ENCODE assay signal across 8 cellular contexts in the genomic region with DNA sequence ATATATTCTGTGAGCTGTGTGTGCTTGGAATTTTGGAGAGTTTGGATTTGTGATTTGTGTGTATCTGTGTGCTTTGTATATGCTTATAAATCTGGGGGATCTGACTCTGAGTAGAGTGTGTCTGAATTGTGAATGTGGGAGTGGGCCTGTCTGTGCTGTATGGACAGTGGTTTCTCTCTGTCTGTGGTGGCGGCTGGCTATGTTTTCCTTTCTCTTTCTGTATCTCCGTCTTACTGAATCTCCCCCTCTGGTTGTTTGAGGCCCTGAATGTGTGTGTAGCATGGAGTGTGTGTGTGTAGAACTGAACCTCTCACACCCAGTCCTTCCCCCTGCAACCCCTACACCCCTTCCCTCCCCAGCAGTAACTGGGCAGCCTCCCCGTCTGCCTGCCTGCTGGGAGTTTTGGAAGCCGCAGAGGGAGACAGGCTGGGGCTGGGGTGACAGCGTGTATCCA. TPM values are rescaled to one million over a fixed set of nuclear protein-coding genes. Genes with fewer than 3 reads are reported as not detected.
DNase-seq lines count a peak whose midpoint lies in the region; ATAC-seq and TF ChIP-seq lines count a peak whose summit lies in the region.

No MANE protein-coding gene starts in this region.

- intact Hi-C loops in Right ventricle myocardium superior (cut with DNase I): no loop called here
- intact Hi-C loops in Right ventricle myocardium inferior (cut with DNase I): no loop called here

- H3K27me3 Mint-ChIP-seq in IgD-negative memory B cell (no peaks in the 10 kb centered on the region), endothelial cell (ENCODE audit: unreplicated experiment) (peaks cover 10% of the 10 kb centered on the region), progenitor cell of endocrine pancreas (no peaks in the 10 kb centered on the region)

- H3K27ac Mint-ChIP-seq in IgD-negative memory B cell (peak overlapping the region; percentile 85 to 97 (median 90)), endothelial cell (ENCODE audit: unreplicated experiment) (peak overlapping the region; percentile 24), progenitor cell of endocrine pancreas (peak overlapping the region; percentile 97)
- no peak overlapping the region for H3K27ac Mint-ChIP-seq in activated naive CD4-positive, alpha-beta T cell treated with anti-CD3 and anti-CD28 coated beads, Interleukin-2, amount 50 U/mL, for 72 hours

- H3K9me3 Mint-ChIP-seq in IgD-negative memory B cell (no peaks in the 10 kb centered on the region), endothelial cell (ENCODE audit: unreplicated experiment) (no peaks in the 10 kb centered on the region), progenitor cell of endocrine pancreas (ENCODE audit: low read depth) (no peaks in the 10 kb centered on the region)
- H3K9me3 Mint-ChIP-seq in activated naive CD4-positive, alpha-beta T cell treated with anti-CD3 and anti-CD28 coated beads, Interleukin-2, amount 50 U/mL, for 72 hours: no peaks in the 10 kb centered on the region

- ATAC-seq in Right ventricle myocardium superior (ENCODE audit: poor library complexity) (no peak), Right ventricle myocardium inferior (no peak)
- no peak for ATAC-seq in activated naive CD4-positive, alpha-beta T cell treated with anti-CD3 and anti-CD28 coated beads, Interleukin-2, amount 50 U/mL, for 72 hours

- peak; percentile 41 for DNase-seq in Right ventricle myocardium superior
- DNase-seq in Right ventricle myocardium inferior (ENCODE audit: missing footprints): no peak
- DNase-seq in endothelial cell (ENCODE audit: low spot score): no peak
- no peak for DNase-seq in progenitor cell of endocrine pancreas (ENCODE audit: low spot score, unreplicated experiment)
- no peak for DNase-seq in putamen (ENCODE audit: low spot score)
- DNase-seq in SW 1271 (lab: John Stamatoyannopoulos, UW): no peak
- DNase-seq in activated naive CD4-positive, alpha-beta T cell treated with anti-CD3 and anti-CD28 coated beads, Interleukin-2, amount 50 U/mL, for 72 hours (ENCODE audit: low spot score in 2 of 2): no peak

- TF ChIP-seq CTCF in endothelial cell (IDR thresholded peaks at IDR 0.05; ENCODE audit: unreplicated experiment) (no peak), progenitor cell of endocrine pancreas (IDR thresholded peaks at IDR 0.05; ENCODE audit: unreplicated experiment) (no peak)

- H3K4me1 Mint-ChIP-seq in IgD-negative memory B cell (peaks cover 32 to 56% (median 49%) of the 10 kb centered on the region in 3 donors), endothelial cell (ENCODE audit: unreplicated experiment) (peaks cover 62% of the 10 kb centered on the region), progenitor cell of endocrine pancreas (ENCODE audit: low read depth) (peaks cover 57% of the 10 kb centered on the region)

- H3K36me3 Mint-ChIP-seq in IgD-negative memory B cell (peaks cover under 1% of the 10 kb centered on the region), endothelial cell (ENCODE audit: low read depth, unreplicated experiment) (no peaks in the 10 kb centered on the region), progenitor cell of endocrine pancreas (ENCODE audit: insufficient read depth) (no peaks in the 10 kb centered on the region)
- H3K36me3 Mint-ChIP-seq in activated naive CD4-positive, alpha-beta T cell treated with anti-CD3 and anti-CD28 coated beads, Interleukin-2, amount 50 U/mL, for 72 hours: no peaks in the 10 kb centered on the region

- H3K4me3 Mint-ChIP-seq in IgD-negative memory B cell: peak overlapping the region; percentile 87 to 99 (median 99)
- H3K4me3 Mint-ChIP-seq in endothelial cell (ENCODE audit: unreplicated experiment): peak overlapping the region; percentile 44
- H3K4me3 Mint-ChIP-seq in progenitor cell of endocrine pancreas (ENCODE audit: low read depth): peak overlapping the region; percentile 96

RNA-seq across cellular contexts. Expression of a gene that starts 4.7 kb away (rescaled TPM):
- total RNA-seq in Right ventricle myocardium superior (67.3 TPM), Right ventricle myocardium inferior (74.1 TPM), endothelial cell (ENCODE audit: unreplicated experiment) (37.3 TPM), progenitor cell of endocrine pancreas (79.1 and 88.2 TPM in 2 replicates)
- polyA plus RNA-seq in IgD-negative memory B cell: 447 TPM
- total RNA-seq in activated naive CD4-positive, alpha-beta T cell treated with anti-CD3 and anti-CD28 coated beads, Interleukin-2, amount 50 U/mL, for 72 hours: 1 to 10 TPM; 1.8 to 3.5 TPM

Comparison
In these comparisons a context has a peak if more than half of its experiments do, and no peak if none do; other contexts are left out.
1. H3K27ac Mint-ChIP-seq: peak in IgD-negative memory B cell (3 of 3), endothelial cell (single experiment) and progenitor cell of endocrine pancreas (single experiment); none in activated naive CD4-positive, alpha-beta T cell treated with anti-CD3 and anti-CD28 coated beads, Interleukin-2, amount 50 U/mL, for 72 hours (0 of 2).
2. H3K4me3 Mint-ChIP-seq: peak in every context shown above with its lines; median percentile 99 in IgD-negative memory B cell; 96 in progenitor cell of endocrine pancreas; 44 in endothelial cell.